ENCODE assay signal across 32 cellular contexts in genomic region chr11:19985106-19985505, GRCh38.
A peak's percentile ranks its signal among the peaks of the same experiment; 100 is the strongest.
DNase-seq lines count a peak whose midpoint lies in the region; ATAC-seq and TF ChIP-seq lines count a peak whose summit lies in the region.
"Had no signal": no experiment of that assay in that cellular context is flagged by ENCODE, and none has a peak within 500 bp of the region (broad histone marks: within the 10 kb centered on the region; RNA-seq: fewer than 3 reads in every experiment).

No MANE protein-coding gene starts in this region.

- H3K4me2 ChIP-seq in H9 (ENCODE audit: insufficient read depth, insufficient read length, low read length), result no peak overlapping the region

- H3K14ac ChIP-seq in H9 (ENCODE audit: insufficient read depth, low read length), result no peak overlapping the region

- H3K4me1 ChIP-seq in H9 (ENCODE audit: insufficient read depth, low read length), result peaks cover 4% of the 10 kb centered on the region; the same call in 1 of the 2 replicates
- H3K4me1 ChIP-seq in sigmoid colon, result peaks cover 0 to 83% (median 76%) of the 10 kb centered on the region in 4 donors
- peaks cover 8 to 23% (median 15%) of the 10 kb centered on the region in 4 donors for H3K4me1 ChIP-seq in upper lobe of left lung
- H3K4me1 ChIP-seq: BE2C had no signal

- no peak overlapping the region for H4K91ac ChIP-seq in H9 (ENCODE audit: insufficient read length, low read depth, low read length)

- TF ChIP-seq EP300 in sigmoid colon (IDR thresholded peaks at IDR 0.05), result no peak
- TF ChIP-seq EP300 in upper lobe of left lung (IDR thresholded peaks at IDR 0.05), result no peak

- H3K4me1 Mint-ChIP-seq in H9, result peaks cover 34 to 35% of the 10 kb centered on the region in 2 experiments
- H3K4me1 Mint-ChIP-seq: CD8-positive, alpha-beta memory T cell had no signal

- no peak overlapping the region for H2AK5ac ChIP-seq in H9 (ENCODE audit: insufficient read length, low read length)

- no peak overlapping the region for H2BK120ac ChIP-seq in H9 (ENCODE audit: low read depth, low read length, poor library complexity, severe bottlenecking)

- no peak overlapping the region for H2AFZ ChIP-seq in H9 (ENCODE audit: low read length)

- H2BK15ac ChIP-seq in H9 (ENCODE audit: low read depth, low read length), result no peak overlapping the region

- DNase-seq in AG04449 (ENCODE audit: low read depth, low spot score), result peak; percentile 29
- DNase-seq in H9, result no peak
- DNase-seq in fibroblast of villous mesenchyme (ENCODE audit: low read depth), result peak; percentile 30
- no peak for DNase-seq in sigmoid colon
- DNase-seq in upper lobe of left lung, result no peak
- no peak for DNase-seq in activated naive CD4-positive, alpha-beta T cell treated with Interleukin-2 at 50 U/mL for 16 hours
- DNase-seq: activated effector memory CD4-positive, alpha-beta T cell treated with Interleukin-2 at 50 U/mL for 16 hours; activated naive CD8-positive, alpha-beta T cell treated with anti-CD3 and anti-CD28 coated beads for 36 hours; aorta; BE2C; CD8-positive, alpha-beta memory T cell; effector memory CD8-positive, alpha-beta T cell; gastrocnemius medialis; hippocampal formation; lower lobe of right lung; mucosa of descending colon; MV-4-11; NCI-H2081; NCI-H2227 treated with DMSO at 0.1 percent for 48 hours; NCI-H526 treated with DMSO at 0.1 percent for 48 hours; nephron progenitor cell; SHP77 had no signal

- H3K18ac ChIP-seq in H9 (ENCODE audit: insufficient read length, low read depth, low read length), result no peak overlapping the region

- H3K4me3 ChIP-seq in AG04449 (ENCODE audit: low read depth, low read length) (no peak overlapping the region), fibroblast of villous mesenchyme (ENCODE audit: low read depth, low read length) (no peak overlapping the region), sigmoid colon (no peak overlapping the region), upper lobe of left lung (no peak overlapping the region)
- H3K4me3 ChIP-seq: cardiac muscle cell, coronary artery, gastrocnemius medialis, lower lobe of right lung, mucosa of descending colon, vagina had no signal

- H3T11ph ChIP-seq in H9 (ENCODE audit: low read length), result no peak overlapping the region

- H3K36me3 ChIP-seq in sigmoid colon, result peaks cover 0 to 32% (median 0%) of the 10 kb centered on the region in 4 donors
- H3K36me3 ChIP-seq in upper lobe of left lung, result peaks cover 0 to 6% (median 0%) of the 10 kb centered on the region in 4 donors
- H3K36me3 ChIP-seq: BE2C, cardiac muscle cell, gastrocnemius medialis, lower lobe of right lung, vagina had no signal

- no peak overlapping the region for H3K23ac ChIP-seq in H9 (ENCODE audit: insufficient read length, low read depth, low read length)

- no peak overlapping the region for H4K5ac ChIP-seq in H9 (ENCODE audit: insufficient read length, low read depth, low read length)

- TF ChIP-seq POLR2A in sigmoid colon (IDR thresholded peaks at IDR 0.05) (no peak), upper lobe of left lung (IDR thresholded peaks at IDR 0.05) (no peak)

- CTCF ChIA-PET in AG04449 (lab: Yijun Ruan, JAX), result interaction anchor here (0.7 to 1.3 kb wide), 3 partner anchors 17 to 143 kb away, joined by 3 read pairs; no protein-coding TSS in a partner anchor

- H3K36me3 Mint-ChIP-seq in H9 (ENCODE audit: insufficient read depth in 1 of 3, low read depth in 3 of 3), result peaks cover 3 to 20% (median 9%) of the 10 kb centered on the region in 3 experiments; a peak in 4 of 7 replicates
- H3K36me3 Mint-ChIP-seq: activated naive CD8-positive, alpha-beta T cell treated with anti-CD3 and anti-CD28 coated beads for 36 hours; CD8-positive, alpha-beta memory T cell; stimulated activated memory B cell treated with anti-CD40 and anti-IgM and Interleukin-4, amounts not matched to agents 10 μg/mL and 1 μg/mL and 100 μg/mL, for 72 hours had no signal

- H3K4ac ChIP-seq in H9 (ENCODE audit: low read depth, low read length), result no peak overlapping the region

- no peaks in the 10 kb centered on the region for H3K27me3 ChIP-seq in H9 (ENCODE audit: insufficient read depth, low read length)
- no peaks in the 10 kb centered on the region for H3K27me3 ChIP-seq in sigmoid colon
- no peaks in the 10 kb centered on the region for H3K27me3 ChIP-seq in upper lobe of left lung
- H3K27me3 ChIP-seq: BE2C, cardiac muscle cell, gastrocnemius medialis, vagina had no signal

- POLR2A ChIA-PET in AG04449 (lab: Yijun Ruan, JAX), result no interaction called here

- peak overlapping the region in 2 of 3 experiments; percentile 35 to 74; a peak in 2 of 7 replicates for H3K27ac Mint-ChIP-seq in H9
- H3K27ac Mint-ChIP-seq: activated naive CD8-positive, alpha-beta T cell treated with anti-CD3 and anti-CD28 coated beads for 36 hours; CD8-positive, alpha-beta memory T cell; effector memory CD8-positive, alpha-beta T cell; nephron progenitor cell; stimulated activated memory B cell treated with anti-CD40 and anti-IgM and Interleukin-4, amounts not matched to agents 10 μg/mL and 1 μg/mL and 100 μg/mL, for 72 hours; T-helper 2 cell treated with Interferon-gamma antibody and Interleukin-4, amounts not matched to agents 5 μg/mL and 100 μg/mL, for 36 hours had no signal

- H3K9ac ChIP-seq in H9 (ENCODE audit: extremely low read depth, insufficient read length, low read length), result no peak overlapping the region

- H3K23me2 ChIP-seq in H9 (ENCODE audit: insufficient read length, low read depth, low read length, poor library complexity, severe bottlenecking), result no peaks in the 10 kb centered on the region

- H3K9me3 Mint-ChIP-seq in H9, result no peaks in the 10 kb centered on the region
- H3K9me3 Mint-ChIP-seq: activated naive CD8-positive, alpha-beta T cell treated with anti-CD3 and anti-CD28 coated beads for 36 hours; CD8-positive, alpha-beta memory T cell; effector memory CD8-positive, alpha-beta T cell; nephron progenitor cell; stimulated activated memory B cell treated with anti-CD40 and anti-IgM and Interleukin-4, amounts not matched to agents 10 μg/mL and 1 μg/mL and 100 μg/mL, for 72 hours; T-helper 2 cell treated with Interferon-gamma antibody and Interleukin-4, amounts not matched to agents 5 μg/mL and 100 μg/mL, for 36 hours had no signal

- H3K9me3 ChIP-seq in H9 (ENCODE audit: control insufficient read depth, low read depth, low read length), result no peaks in the 10 kb centered on the region
- H3K9me3 ChIP-seq in sigmoid colon, result no peaks in the 10 kb centered on the region
- H3K9me3 ChIP-seq in upper lobe of left lung, result no peaks in the 10 kb centered on the region
- H3K9me3 ChIP-seq: BE2C, gastrocnemius medialis, lower lobe of right lung, mucosa of descending colon, vagina had no signal

- H4K8ac ChIP-seq in H9 (replicated peaks; ENCODE audit: insufficient read length, low read depth, low read length), result no peak overlapping the region

- no peaks in the 10 kb centered on the region for H3K79me1 ChIP-seq in H9 (ENCODE audit: insufficient read depth, low read depth, low read length, poor library complexity, severe bottlenecking)

- H2BK12ac ChIP-seq in H9 (ENCODE audit: insufficient read length, low read depth, low read length), result no peak overlapping the region

- no peaks in the 10 kb centered on the region for H3K79me2 ChIP-seq in H9 (ENCODE audit: insufficient read depth, low read length)

- no peak overlapping the region for H2BK5ac ChIP-seq in H9 (ENCODE audit: insufficient read length, low read length)

- ATAC-seq in HG02759 (IDR thresholded peaks at IDR 0.05; ENCODE audit: unreplicated experiment) (no peak), upper lobe of left lung (ENCODE audit: low FRiP score in 2 of 2) (no peak), HG02610 (IDR thresholded peaks at IDR 0.05; ENCODE audit: unreplicated experiment) (no peak)
- ATAC-seq: effector memory CD8-positive, alpha-beta T cell; gastrocnemius medialis; HCT116; HepG2; lower lobe of right lung; mucosa of descending colon; Panc1 had no signal

- no peak overlapping the region for H2BK20ac ChIP-seq in H9 (ENCODE audit: low read depth, low read length, poor library complexity, severe bottlenecking)

- no peak overlapping the region for H3K4me3 Mint-ChIP-seq in H9
- H3K4me3 Mint-ChIP-seq: activated naive CD8-positive, alpha-beta T cell treated with anti-CD3 and anti-CD28 coated beads for 36 hours; CD8-positive, alpha-beta memory T cell; effector memory CD8-positive, alpha-beta T cell; nephron progenitor cell; stimulated activated memory B cell treated with anti-CD40 and anti-IgM and Interleukin-4, amounts not matched to agents 10 μg/mL and 1 μg/mL and 100 μg/mL, for 72 hours; T-helper 2 cell treated with Interferon-gamma antibody and Interleukin-4, amounts not matched to agents 5 μg/mL and 100 μg/mL, for 36 hours had no signal

- intact Hi-C loops in sigmoid colon (cut with DNase I), result no loop called here

- no peak for TF ChIP-seq CTCF in AG04449 (IDR thresholded peaks at IDR 0.05; ENCODE audit: insufficient read depth, low read length, missing control alignments)
- no peak for TF ChIP-seq CTCF in H9 (conservative IDR thresholded peaks at IDR 0.05)
- no peak for TF ChIP-seq CTCF in fibroblast of villous mesenchyme (IDR thresholded peaks at IDR 0.05; ENCODE audit: insufficient read depth, low read depth, low read length)
- TF ChIP-seq CTCF in sigmoid colon (IDR thresholded peaks at IDR 0.05), result no peak
- no peak for TF ChIP-seq CTCF in upper lobe of left lung (IDR thresholded peaks at IDR 0.05)

- no peak overlapping the region for H3K56ac ChIP-seq in H9 (ENCODE audit: insufficient read length, low read depth, low read length)

- H3K27me3 Mint-ChIP-seq in H9 (ENCODE audit: low read depth), result peaks cover 7% of the 10 kb centered on the region

- H4K20me1 ChIP-seq in H9 (ENCODE audit: control insufficient read depth, insufficient read depth, insufficient read length), result no peaks in the 10 kb centered on the region

- H3K27ac ChIP-seq in H9 (ENCODE audit: insufficient read length, low read depth, low read length) (no peak overlapping the region), sigmoid colon (peak overlapping the region in 3 of 4 donors; percentile 74 to 83 (median 78)), upper lobe of left lung (peak overlapping the region in 1 of 4 donors; percentile 8)
- H3K27ac ChIP-seq: cardiac muscle cell, gastrocnemius medialis, lower lobe of right lung, vagina had no signal

Comparison
In these comparisons a context has a peak if more than half of its experiments do, and no peak if none do; other contexts are left out.
1. DNase-seq: peak in AG04449 (single experiment) and fibroblast of villous mesenchyme (single experiment); none in H9 (single experiment), sigmoid colon (single experiment), upper lobe of left lung (0 of 2) and activated naive CD4-positive, alpha-beta T cell treated with Interleukin-2 at 50 U/mL for 16 hours (single experiment).